ENCODE assay signal across 8 cellular contexts in the genomic region with DNA sequence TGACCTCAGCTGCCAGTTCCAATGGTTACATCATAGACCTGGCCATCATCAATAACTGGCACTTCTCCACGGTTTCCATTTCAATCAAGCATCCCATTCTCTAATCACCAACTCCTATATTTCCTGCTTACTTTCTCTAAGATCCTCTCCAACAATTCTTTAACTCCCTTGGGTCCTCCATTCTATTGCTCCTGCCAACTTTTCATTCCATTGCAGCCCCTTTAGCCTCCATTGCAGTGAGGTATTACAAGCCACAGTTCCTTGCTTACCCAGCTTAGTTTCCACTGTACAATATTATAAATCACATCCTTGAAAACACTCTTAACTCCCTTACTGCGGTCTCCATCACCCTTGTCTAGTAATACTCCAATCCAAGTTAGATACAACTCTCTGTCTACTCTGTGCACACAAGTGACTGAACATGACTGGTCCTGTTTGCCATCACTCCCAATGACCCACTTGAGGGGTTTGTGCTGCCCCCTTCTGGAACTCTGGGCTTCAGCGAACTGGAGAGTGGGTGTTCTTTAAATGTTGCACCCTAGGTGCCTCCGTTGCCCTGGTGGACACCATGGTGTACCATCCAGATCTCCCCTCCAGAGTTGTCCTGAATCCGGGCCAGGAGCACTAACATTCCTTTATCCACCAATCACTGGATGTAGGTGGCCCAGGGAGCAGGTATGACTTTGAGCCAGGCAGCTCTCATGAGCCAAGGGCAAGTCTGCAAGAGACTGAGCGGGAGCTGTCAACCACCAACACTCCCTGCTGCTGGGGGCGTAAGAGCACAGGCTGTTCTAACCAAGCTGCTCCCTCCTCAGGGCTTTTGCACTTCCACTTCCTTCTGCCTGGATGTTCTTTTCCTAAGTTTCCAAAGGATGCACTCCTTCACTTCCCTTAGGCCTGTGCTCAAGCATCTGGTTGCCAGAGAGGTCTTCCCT. TPM values are rescaled to one million over a fixed set of nuclear protein-coding genes. Genes with fewer than 3 reads are reported as not detected.
DNase-seq lines count a peak whose midpoint lies in the region; ATAC-seq and TF ChIP-seq lines count a peak whose summit lies in the region.

No MANE protein-coding gene starts in this region.

- no peak overlapping the region for H2AFZ ChIP-seq in hepatocyte

- POLR2A ChIA-PET in activated naive CD8-positive, alpha-beta T cell treated with anti-CD3 and anti-CD28 coated beads, Interleukin-2, amount 10 ng/mL, durations not matched to agents 7 days and 5 days (lab: Charles Lee): interaction anchor here (1.0 to 2.9 kb wide), 2 partner anchors 16 to 48 kb away, joined by 3 to 29 read pairs; a partner anchor contains a TSS

- H3K9me2 ChIP-seq in hepatocyte (replicated peaks; ENCODE audit: insufficient read depth): no peaks in the 10 kb centered on the region

- intact Hi-C loops in stomach (cut with DNase I; ENCODE audit: low total_unique reads): no loop called here

- no peak for TF ChIP-seq EP300 in stomach (IDR thresholded peaks at IDR 0.05)

- peak; percentile 15 for DNase-seq in GM20000 (ENCODE audit: low spot score)
- DNase-seq in RPMI8226: peak; percentile 11
- peak; percentile 53 for DNase-seq in activated naive CD8-positive, alpha-beta T cell treated with anti-CD3 and anti-CD28 coated beads, Interleukin-2, amount 10 ng/mL, durations not matched to agents 7 days and 5 days
- peak; percentile 64 for DNase-seq in stimulated activated CD4-positive, alpha-beta T cell treated with anti-CD3 and anti-CD28 coated beads, Interleukin-1b, Interleukin-23, amount 100 ng/mL, for 48 hours
- no peak for DNase-seq in hepatocyte (ENCODE audit: low spot score)
- no peak for DNase-seq in NK-92 (lab: John Stamatoyannopoulos, UW; ENCODE audit: unreplicated experiment)
- no peak for DNase-seq in stomach
- no peak for DNase-seq in EL

- H3K9me3 ChIP-seq in hepatocyte (ENCODE audit: low read depth) (no peaks in the 10 kb centered on the region), stomach (no peaks in the 10 kb centered on the region)

- H3K27ac ChIP-seq in hepatocyte: no peak overlapping the region
- H3K27ac ChIP-seq in stomach: no peak overlapping the region

- no peak for TF ChIP-seq POLR2A in stomach (IDR thresholded peaks at IDR 0.05)

- no peaks in the 10 kb centered on the region for H3K36me3 Mint-ChIP-seq in activated naive CD8-positive, alpha-beta T cell treated with anti-CD3 and anti-CD28 coated beads, Interleukin-2, amount 10 ng/mL, durations not matched to agents 7 days and 5 days

- no peaks in the 10 kb centered on the region for H4K20me1 ChIP-seq in hepatocyte (ENCODE audit: insufficient read depth, poor library complexity, severe bottlenecking)

- H3K79me2 ChIP-seq in hepatocyte: no peaks in the 10 kb centered on the region

- WGBS in hepatocyte (ENCODE audit: low lambda C conversion rate, missing lambda C conversion rate): 71% methylated on average over 7 of the region's 7 CpGs
- 66 to 81% (median 71%) methylated on average over 7 of the region's 7 CpGs for WGBS in stomach, 5 donors

- H3K4me1 ChIP-seq in hepatocyte (ENCODE audit: insufficient read depth): no peaks in the 10 kb centered on the region
- H3K4me1 ChIP-seq in stomach: peaks cover 0 to 13% (median 8%) of the 10 kb centered on the region in 4 donors

- TF ChIP-seq CTCF in GM20000 (IDR thresholded peaks at IDR 0.05; ENCODE audit: extremely low read depth, missing control alignments) (peak; percentile 10), hepatocyte (IDR thresholded peaks at IDR 0.05; ENCODE audit: poor library complexity) (no peak), stomach (IDR thresholded peaks at IDR 0.05) (no peak)

- H3K36me3 ChIP-seq in hepatocyte (replicated peaks; ENCODE audit: insufficient read depth, low read depth): no peaks in the 10 kb centered on the region
- H3K36me3 ChIP-seq in stomach: no peaks in the 10 kb centered on the region

- H3K27me3 Mint-ChIP-seq in activated naive CD8-positive, alpha-beta T cell treated with anti-CD3 and anti-CD28 coated beads, Interleukin-2, amount 10 ng/mL, durations not matched to agents 7 days and 5 days: peaks cover 15% of the 10 kb centered on the region

- H3K4me2 ChIP-seq in hepatocyte: no peak overlapping the region

- H3K27me3 ChIP-seq in hepatocyte: no peaks in the 10 kb centered on the region
- H3K27me3 ChIP-seq in stomach: peaks cover 0 to 8% (median 0%) of the 10 kb centered on the region in 3 donors

- H3K4me3 ChIP-seq in hepatocyte: no peak overlapping the region
- no peak overlapping the region for H3K4me3 ChIP-seq in stomach

- H3K4me3 Mint-ChIP-seq in activated naive CD8-positive, alpha-beta T cell treated with anti-CD3 and anti-CD28 coated beads, Interleukin-2, amount 10 ng/mL, durations not matched to agents 7 days and 5 days: no peak overlapping the region

- H3K27ac Mint-ChIP-seq in activated naive CD8-positive, alpha-beta T cell treated with anti-CD3 and anti-CD28 coated beads, Interleukin-2, amount 10 ng/mL, durations not matched to agents 7 days and 5 days: no peak overlapping the region

- no peaks in the 10 kb centered on the region for H3K9me3 Mint-ChIP-seq in activated naive CD8-positive, alpha-beta T cell treated with anti-CD3 and anti-CD28 coated beads, Interleukin-2, amount 10 ng/mL, durations not matched to agents 7 days and 5 days

- peak; percentile 92 for ATAC-seq in activated naive CD8-positive, alpha-beta T cell treated with anti-CD3 and anti-CD28 coated beads, Interleukin-2, amount 10 ng/mL, durations not matched to agents 7 days and 5 days (ENCODE audit: low read depth)

- peaks cover 13% of the 10 kb centered on the region for H3K4me1 Mint-ChIP-seq in activated naive CD8-positive, alpha-beta T cell treated with anti-CD3 and anti-CD28 coated beads, Interleukin-2, amount 10 ng/mL, durations not matched to agents 7 days and 5 days

RNA-seq across cellular contexts. Expression of a gene that starts 3.7 kb away (rescaled TPM):
- total RNA-seq in activated naive CD8-positive, alpha-beta T cell treated with anti-CD3 and anti-CD28 coated beads, Interleukin-2, amount 10 ng/mL, durations not matched to agents 7 days and 5 days: not detected
- total RNA-seq in hepatocyte (not detected in 2 replicates), stomach (not detected)
- polyA plus RNA-seq in hepatocyte (not detected in 2 replicates), stomach (not detected)

RNA-seq across cellular contexts. Expression of a gene that starts 16.9 kb away (rescaled TPM):
- 10 to 100 TPM; 85.9 to 91.2 TPM for total RNA-seq in activated naive CD8-positive, alpha-beta T cell treated with anti-CD3 and anti-CD28 coated beads, Interleukin-2, amount 10 ng/mL, durations not matched to agents 7 days and 5 days
- 26.1 and 27.9 TPM in 2 replicates for total RNA-seq in hepatocyte
- 30.1 and 41.4 TPM in 2 replicates for polyA plus RNA-seq in hepatocyte
- total RNA-seq in stomach: 10 to 100 TPM; 26.3 to 82.3 (median 49.8) TPM
- polyA plus RNA-seq in stomach: 10 to 100 TPM; 17.1 to 25.4 (median 24.1) TPM

RNA-seq across cellular contexts. Expression of a gene that starts 37.5 kb away (rescaled TPM):
- total RNA-seq in activated naive CD8-positive, alpha-beta T cell treated with anti-CD3 and anti-CD28 coated beads, Interleukin-2, amount 10 ng/mL, durations not matched to agents 7 days and 5 days: 10 to 100 TPM; 58.1 to 58.3 TPM
- total RNA-seq in hepatocyte (55.7 and 77.5 TPM in 2 replicates), stomach (100 to 1,000 TPM in 2 of 5 donors, 10 to 100 TPM in 3; 11.7 to 170 (median 39.0) TPM)
- polyA plus RNA-seq in hepatocyte (25.0 and 35.2 TPM in 2 replicates), stomach (10 to 100 TPM; 24.9 to 32.5 (median 29.0) TPM)

RNA-seq across cellular contexts. Expression of a gene that starts 48.1 kb away (rescaled TPM):
- 10 to 100 TPM; 32.3 to 33.0 TPM for total RNA-seq in activated naive CD8-positive, alpha-beta T cell treated with anti-CD3 and anti-CD28 coated beads, Interleukin-2, amount 10 ng/mL, durations not matched to agents 7 days and 5 days
- total RNA-seq in hepatocyte (4.4 and 4.7 TPM in 2 replicates), stomach (1 to 10 TPM in 3 of 5 donors, not detected in 2; 1.7 to 7.3 (median 2.2) TPM)
- polyA plus RNA-seq in hepatocyte (3.0 and 3.8 TPM in 2 replicates), stomach (1 to 10 TPM; 2.9 to 3.4 (median 3.1) TPM)

Comparison
In these comparisons a context has a peak if more than half of its experiments do, and no peak if none do; other contexts are left out.
1. DNase-seq: peak in GM20000 (single experiment), RPMI8226 (single experiment), activated naive CD8-positive, alpha-beta T cell treated with anti-CD3 and anti-CD28 coated beads, Interleukin-2, amount 10 ng/mL, durations not matched to agents 7 days and 5 days (single experiment) and stimulated activated CD4-positive, alpha-beta T cell treated with anti-CD3 and anti-CD28 coated beads, Interleukin-1b, Interleukin-23, amount 100 ng/mL, for 48 hours (single experiment); none in hepatocyte (single experiment), NK-92 (single experiment), stomach (single experiment) and EL (single experiment).